1 cellular context compared by ENCODE assay signal in the genomic region with DNA sequence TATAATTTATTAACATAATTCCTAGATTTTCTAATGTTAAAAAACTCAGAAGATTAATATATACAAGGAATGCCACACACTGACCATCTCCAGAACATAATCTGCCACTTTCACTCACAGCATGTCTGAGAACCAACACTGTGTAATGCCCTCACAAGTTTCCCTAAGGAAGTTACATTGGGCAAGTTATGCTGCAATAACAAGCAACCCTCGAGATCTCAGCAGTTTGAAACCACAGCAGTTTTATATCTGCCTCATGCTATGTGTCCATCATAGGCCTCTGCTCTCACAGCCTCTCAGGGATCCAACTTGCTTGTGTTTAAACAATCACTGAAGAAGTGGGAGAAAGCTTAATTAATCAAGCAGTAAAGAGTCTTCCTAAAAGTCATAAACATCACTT.
TF ChIP-seq lines count a peak whose summit lies in the region.

No MANE protein-coding gene starts in this region.

TF ChIP-seq in H1, 55 proteins besides CTCF, POLR2A, EP300 and RAD21 (continued from another document):
- TF ChIP-seq RBBP5 (IDR thresholded peaks at IDR 0.05; ENCODE audit: borderline replicate concordance, low read depth, low read length) (no peak), SP4 (IDR thresholded peaks at IDR 0.05; ENCODE audit: low read length) (no peak), FOSL1 (IDR thresholded peaks at IDR 0.05; ENCODE audit: insufficient read depth, low read depth, low read length) (no peak), PHF8 (conservative IDR thresholded peaks at IDR 0.05; ENCODE audit: low read depth, low read length) (no peak)
